In the genomic region with DNA sequence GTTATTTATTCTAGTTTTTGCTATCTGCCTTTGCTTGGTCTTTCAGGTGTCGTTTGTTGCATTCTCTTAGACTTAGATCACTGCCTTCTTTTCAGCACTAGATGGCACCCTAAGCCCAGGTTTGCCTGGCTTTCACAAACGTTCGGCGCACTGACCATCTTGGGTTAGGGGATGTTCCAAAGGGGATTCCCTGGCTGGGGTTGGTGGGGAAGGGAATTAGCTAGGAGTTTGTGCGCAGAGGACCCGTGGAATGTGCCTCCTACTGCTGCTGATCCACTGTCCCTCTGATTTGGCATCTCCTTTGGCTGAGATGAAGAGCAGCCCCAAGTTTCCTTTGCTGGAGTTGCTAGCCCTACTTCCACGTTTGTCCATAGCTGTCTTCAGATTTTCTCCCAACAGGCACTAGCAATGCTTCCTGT, we compare ENCODE assay signal across 8 cellular contexts. TPM values are rescaled to one million over a fixed set of nuclear protein-coding genes. Genes with fewer than 3 reads are reported as not detected.
DNase-seq lines count a peak whose midpoint lies in the region; ATAC-seq and TF ChIP-seq lines count a peak whose summit lies in the region.

No MANE protein-coding gene starts in this region.

- H3K4me3 ChIP-seq in fibroblast of lung (replicated peaks in 1 of 4; ENCODE audit: control extremely low read depth in 1 of 4, insufficient read depth in 1 of 4, low read depth in 3 of 4, low read length in 4 of 4) = no peak overlapping the region
- peak overlapping the region; percentile 60 for H3K4me3 ChIP-seq in osteoblast (ENCODE audit: insufficient read depth, low read length)

- H3K9me3 ChIP-seq in fibroblast of lung (ENCODE audit: control insufficient read depth, insufficient read depth, low read depth, low read length) (no peaks in the 10 kb centered on the region), osteoblast (ENCODE audit: low read depth, low read length) (no peaks in the 10 kb centered on the region)

- intact Hi-C loops in Right ventricle myocardium inferior (cut with DNase I) (loop anchor here (2.0 to 10.0 kb wide), 2 partner anchors 248 to 284 kb away; no protein-coding TSS in a partner anchor), cardiac septum (cut with DNase I) (loop anchor here (10.0 kb wide), 1 partner anchor 558 kb away; no protein-coding TSS in a partner anchor)

- H2AFZ ChIP-seq in fibroblast of lung (ENCODE audit: low read length) (no peak overlapping the region), osteoblast (ENCODE audit: low read length) (peak overlapping the region; percentile 69)

- H4K20me1 ChIP-seq in fibroblast of lung (ENCODE audit: control insufficient read depth, extremely low read depth, insufficient read depth, low read length) (no peaks in the 10 kb centered on the region), osteoblast (ENCODE audit: insufficient read depth, low read length) (peaks cover 2% of the 10 kb centered on the region)

- H3K4me1 ChIP-seq in fibroblast of lung (ENCODE audit: control insufficient read depth, extremely low read depth, insufficient read depth, low read length) (peaks cover 2% of the 10 kb centered on the region), osteoblast (ENCODE audit: insufficient read depth, low read length) (peaks cover 23% of the 10 kb centered on the region)

- no peak overlapping the region for H3K4me2 ChIP-seq in fibroblast of lung (ENCODE audit: extremely low read depth, insufficient read depth, low read length)
- peak overlapping the region; percentile 87 for H3K4me2 ChIP-seq in osteoblast (ENCODE audit: insufficient read depth, low read length)

- H3K79me2 ChIP-seq in fibroblast of lung (ENCODE audit: control insufficient read depth, insufficient read depth, low read length) (no peaks in the 10 kb centered on the region), osteoblast (ENCODE audit: insufficient read depth, low read length) (peaks cover 4% of the 10 kb centered on the region)

- TF ChIP-seq CTCF in fibroblast of lung (conservative IDR thresholded peaks at IDR 0.05 in 1 of 2, IDR thresholded peaks at IDR 0.05 in 1 of 2; ENCODE audit: low read depth in 1 of 2, low read length in 2 of 2) (peak; percentile 72 to 82), osteoblast (IDR thresholded peaks at IDR 0.05; ENCODE audit: extremely low read depth, low read depth, low read length) (peak; percentile 88)

- no peak overlapping the region for H3K27ac ChIP-seq in fibroblast of lung (ENCODE audit: insufficient read depth, low read length)
- no peak overlapping the region for H3K27ac ChIP-seq in osteoblast (ENCODE audit: low read depth, low read length)

- H3K36me3 ChIP-seq in fibroblast of lung (ENCODE audit: control insufficient read depth, insufficient read depth, low read length) (no peaks in the 10 kb centered on the region), osteoblast (ENCODE audit: insufficient read depth, low read length) (no peaks in the 10 kb centered on the region)

- H3K27me3 ChIP-seq in fibroblast of lung (ENCODE audit: control insufficient read depth, insufficient read depth, low read length) (no peaks in the 10 kb centered on the region), osteoblast (ENCODE audit: insufficient read depth, low read length) (no peaks in the 10 kb centered on the region)

- ATAC-seq in Right ventricle myocardium inferior = peak; percentile 44
- ATAC-seq in HG03175 (IDR thresholded peaks at IDR 0.05; ENCODE audit: unreplicated experiment) = peak; percentile 64
- no peak for ATAC-seq in HG02981 (IDR thresholded peaks at IDR 0.05; ENCODE audit: unreplicated experiment)

- H3K9ac ChIP-seq in fibroblast of lung (ENCODE audit: insufficient read depth, low read length) = no peak overlapping the region

- DNase-seq in Right ventricle myocardium inferior (ENCODE audit: missing footprints) (peak; percentile 50), cardiac septum (ENCODE audit: low spot score) (no peak), NCI-H748 (lab: John Stamatoyannopoulos, UW; ENCODE audit: unreplicated experiment) (peak; percentile 63), fibroblast of lung (ENCODE audit: low read depth in 2 of 2) (peak; percentile 53 to 66), osteoblast (ENCODE audit: insufficient read length, low spot score, missing footprints) (peak; percentile 31)
- DNase-seq in activated CD8-positive, alpha-beta memory T cell treated with anti-CD3 and anti-CD28 coated beads for 4 hours (ENCODE audit: low read depth in 2 of 2) = peak; percentile 1 to 3

RNA-seq across cellular contexts. Expression of a gene that starts 33.9 kb away (rescaled TPM):
- total RNA-seq in Right ventricle myocardium inferior (71.2 TPM), cardiac septum (84.8 TPM), fibroblast of lung (153 and 343 TPM in 2 replicates), osteoblast (183 and 204 TPM in 2 replicates)
- polyA plus RNA-seq in fibroblast of lung = 619 and 627 TPM in 2 replicates
- polyA plus RNA-seq in fibroblast of lung (2012) = 273 and 308 TPM in 2 replicates
- polyA minus RNA-seq in fibroblast of lung (ENCODE audit: low replicate concordance) = 49.9 and 79.8 TPM in 2 replicates
